Comparison of ENCODE assay signal across 19 cellular contexts in the genomic region with DNA sequence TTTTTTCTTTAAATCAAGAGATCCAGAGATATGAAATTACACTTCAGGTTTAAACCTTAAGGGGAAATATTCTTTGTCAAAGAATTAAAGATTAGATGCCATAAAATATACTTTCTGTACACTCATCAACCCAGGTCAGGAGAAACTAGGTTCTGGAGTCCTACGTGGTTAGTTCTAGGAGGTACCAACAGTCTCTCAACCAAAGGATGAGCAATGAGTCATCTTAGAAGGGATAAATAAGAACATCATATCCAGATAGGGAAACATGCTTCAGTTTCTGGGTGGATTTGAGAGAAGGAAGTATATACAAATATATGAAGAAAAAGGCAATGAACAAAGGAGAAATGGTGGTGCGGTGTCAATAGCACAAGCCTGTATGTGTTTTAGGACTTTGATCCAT.
DNase-seq lines count a peak whose midpoint lies in the region; ATAC-seq and TF ChIP-seq lines count a peak whose summit lies in the region.
"Had no signal": no experiment of that assay in that cellular context is flagged by ENCODE, and none has a peak within 500 bp of the region (broad histone marks: within the 10 kb centered on the region; RNA-seq: fewer than 3 reads in every experiment).

No MANE protein-coding gene starts in this region.

- POLR2A ChIA-PET in activated B cell treated with CpG ODN at 0.5 μM for 24 hours (lab: Charles Lee): interaction anchor here (1.0 to 2.9 kb wide), 4 partner anchors 97 to 189 kb away, joined by 3 to 30 read pairs (median 7); a partner anchor contains a TSS

- H3K9me3 ChIP-seq in GM23248 (ENCODE audit: low read depth) (no peaks in the 10 kb centered on the region), right lobe of liver (no peaks in the 10 kb centered on the region)
- H3K9me3 ChIP-seq: stomach had no signal

- peaks cover 39% of the 10 kb centered on the region for H3K36me3 ChIP-seq in GM23248 (ENCODE audit: low read depth)
- peaks cover 0 to 7% (median 2%) of the 10 kb centered on the region in 4 donors for H3K36me3 ChIP-seq in right lobe of liver

- no peaks in the 10 kb centered on the region for H3K27me3 ChIP-seq in GM23248 (replicated peaks; ENCODE audit: insufficient read depth)
- H3K27me3 ChIP-seq in right lobe of liver: no peaks in the 10 kb centered on the region
- H3K27me3 ChIP-seq: stomach had no signal

- H3K79me2 ChIP-seq in GM23248 (ENCODE audit: insufficient read depth): no peaks in the 10 kb centered on the region
- H3K79me2 ChIP-seq: parathyroid adenoma had no signal

- 96 to 97% methylated on average over 2 of the region's 2 CpGs for WGBS in GM23248 (ENCODE audit: low coverage in 1 of 2, low lambda C conversion rate in 2 of 2, missing lambda C conversion rate in 2 of 2), 2 experiments
- WGBS in right lobe of liver (ENCODE audit: insufficient coverage, low coverage, low lambda C conversion rate, missing lambda C conversion rate): 100% methylated on average over 2 of the region's 2 CpGs

- no peaks in the 10 kb centered on the region for H3K4me1 ChIP-seq in GM23248 (ENCODE audit: insufficient read depth)
- H3K4me1 ChIP-seq in right lobe of liver: no peaks in the 10 kb centered on the region
- H3K4me1 ChIP-seq: parathyroid adenoma, stomach had no signal

- no peaks in the 10 kb centered on the region for H3K9me2 ChIP-seq in GM23248 (ENCODE audit: insufficient read depth)

- no peak overlapping the region for H3K9ac ChIP-seq in GM23248
- H3K9ac ChIP-seq: parathyroid adenoma had no signal

- DNase-seq in AG10803 (ENCODE audit: low read depth): peak; percentile 1
- DNase-seq in GM23248: peak; percentile 34
- no peak for DNase-seq in activated B cell treated with CpG ODN at 0.5 μM for 24 hours
- DNase-seq in iris pigment epithelial cell (ENCODE audit: low read depth): peak; percentile 52
- no peak for DNase-seq in NCI-H748 treated with DMSO at 0.1 percent for 48 hours (lab: John Stamatoyannopoulos, UW)
- DNase-seq in right lobe of liver: no peak
- no peak for DNase-seq in HK-2 (ENCODE audit: unreplicated experiment)
- DNase-seq: AML-193, DMS 273 treated with DMSO at 0.1 percent for 48 hours, erythroblast, hippocampal formation, NCI-H1417 treated with DMSO at 0.1 percent for 48 hours, SIG-M5, stomach, T1000 had no signal

- H4K20me1 ChIP-seq in GM23248 (ENCODE audit: insufficient read depth): no peaks in the 10 kb centered on the region

- H3F3A ChIP-seq in GM23248 (ENCODE audit: insufficient read depth): peaks cover 30% of the 10 kb centered on the region

- H3K4me3 Mint-ChIP-seq in activated B cell treated with CpG ODN at 0.5 μM for 24 hours: no peak overlapping the region
- H3K4me3 Mint-ChIP-seq: activated T-helper 1 cell treated with anti-CD3 and anti-CD28 coated beads, Interleukin-12 subunit alpha, Interleukin-12 subunit beta, Interleukin-2, Interleukin-4 antibody, amounts not matched to agents 30 ng/mL and 10 ng/mL and 1 ng/mL, durations not matched to agents 14 hours and 24 hours and 36 hours had no signal

- peaks cover 50% of the 10 kb centered on the region for H3K36me3 Mint-ChIP-seq in activated B cell treated with CpG ODN at 0.5 μM for 24 hours (ENCODE audit: low read depth)

- intact Hi-C loops in activated B cell treated with CpG ODN at 0.5 μM for 24 hours (cut with micrococcal nuclease): loop anchor here (2.0 to 5.0 kb wide), 2 partner anchors 243 to 1415 kb away; no protein-coding TSS in a partner anchor
- intact Hi-C loops in right lobe of liver (cut with DNase I): no loop called here

- in situ Hi-C loops in GM23248 (cut with MboI): loop anchor here (25.0 kb wide), 1 partner anchor 198 kb away; a partner anchor contains a TSS

- H3K4me3 ChIP-seq in AG10803 (ENCODE audit: low read length): no peak overlapping the region
- no peak overlapping the region for H3K4me3 ChIP-seq in GM23248
- no peak overlapping the region for H3K4me3 ChIP-seq in right lobe of liver
- H3K4me3 ChIP-seq: coronary artery, stomach had no signal

- no peaks in the 10 kb centered on the region for H3K27me3 Mint-ChIP-seq in activated B cell treated with CpG ODN at 0.5 μM for 24 hours

- H3K4me2 ChIP-seq in GM23248 (ENCODE audit: unreplicated experiment): no peak overlapping the region

- no peaks in the 10 kb centered on the region for H3K9me3 Mint-ChIP-seq in activated B cell treated with CpG ODN at 0.5 μM for 24 hours
- H3K9me3 Mint-ChIP-seq: activated T-helper 1 cell treated with anti-CD3 and anti-CD28 coated beads, Interleukin-12 subunit alpha, Interleukin-12 subunit beta, Interleukin-2, Interleukin-4 antibody, amounts not matched to agents 30 ng/mL and 10 ng/mL and 1 ng/mL, durations not matched to agents 14 hours and 24 hours and 36 hours had no signal

- TF ChIP-seq CTCF in AG10803 (conservative IDR thresholded peaks at IDR 0.05; ENCODE audit: low read length) (no peak), activated B cell treated with CpG ODN at 0.5 μM for 24 hours (IDR thresholded peaks at IDR 0.05) (no peak), right lobe of liver (IDR thresholded peaks at IDR 0.05) (no peak)

- CTCF ChIA-PET in activated B cell treated with CpG ODN at 0.5 μM for 24 hours (lab: Charles Lee): interaction anchor here (0.7 to 4.0 kb wide), 18 partner anchors 11 to 1094 kb away, joined by 3 to 43 read pairs (median 4); a partner anchor contains a TSS

- peak overlapping the region; percentile 72 for H3K27ac Mint-ChIP-seq in activated B cell treated with CpG ODN at 0.5 μM for 24 hours
- H3K27ac Mint-ChIP-seq: activated T-helper 1 cell treated with anti-CD3 and anti-CD28 coated beads, Interleukin-12 subunit alpha, Interleukin-12 subunit beta, Interleukin-2, Interleukin-4 antibody, amounts not matched to agents 30 ng/mL and 10 ng/mL and 1 ng/mL, durations not matched to agents 14 hours and 24 hours and 36 hours had no signal

- ATAC-seq in activated B cell treated with CpG ODN at 0.5 μM for 24 hours (ENCODE audit: low read depth): no peak
- no peak for ATAC-seq in esophagus mucosa
- no peak for ATAC-seq in right lobe of liver

- H3K4me1 Mint-ChIP-seq in activated B cell treated with CpG ODN at 0.5 μM for 24 hours: peaks cover 7% of the 10 kb centered on the region

- no peak for TF ChIP-seq POLR2A in right lobe of liver (IDR thresholded peaks at IDR 0.05)

- H2AFZ ChIP-seq in GM23248: no peak overlapping the region
- H2AFZ ChIP-seq: parathyroid adenoma had no signal

- no peak overlapping the region for H3K27ac ChIP-seq in GM23248
- no peak overlapping the region for H3K27ac ChIP-seq in right lobe of liver
- H3K27ac ChIP-seq: coronary artery, parathyroid adenoma had no signal

Comparison
In these comparisons a context has a peak if more than half of its experiments do, and no peak if none do; other contexts are left out.
1. DNase-seq: peak in AG10803 (single experiment), GM23248 (single experiment) and iris pigment epithelial cell (single experiment); none in activated B cell treated with CpG ODN at 0.5 μM for 24 hours (single experiment), NCI-H748 treated with DMSO at 0.1 percent for 48 hours (single experiment), right lobe of liver (0 of 3) and HK-2 (single experiment).